ENCODE assay signal across 1 cellular context in the genomic region with DNA sequence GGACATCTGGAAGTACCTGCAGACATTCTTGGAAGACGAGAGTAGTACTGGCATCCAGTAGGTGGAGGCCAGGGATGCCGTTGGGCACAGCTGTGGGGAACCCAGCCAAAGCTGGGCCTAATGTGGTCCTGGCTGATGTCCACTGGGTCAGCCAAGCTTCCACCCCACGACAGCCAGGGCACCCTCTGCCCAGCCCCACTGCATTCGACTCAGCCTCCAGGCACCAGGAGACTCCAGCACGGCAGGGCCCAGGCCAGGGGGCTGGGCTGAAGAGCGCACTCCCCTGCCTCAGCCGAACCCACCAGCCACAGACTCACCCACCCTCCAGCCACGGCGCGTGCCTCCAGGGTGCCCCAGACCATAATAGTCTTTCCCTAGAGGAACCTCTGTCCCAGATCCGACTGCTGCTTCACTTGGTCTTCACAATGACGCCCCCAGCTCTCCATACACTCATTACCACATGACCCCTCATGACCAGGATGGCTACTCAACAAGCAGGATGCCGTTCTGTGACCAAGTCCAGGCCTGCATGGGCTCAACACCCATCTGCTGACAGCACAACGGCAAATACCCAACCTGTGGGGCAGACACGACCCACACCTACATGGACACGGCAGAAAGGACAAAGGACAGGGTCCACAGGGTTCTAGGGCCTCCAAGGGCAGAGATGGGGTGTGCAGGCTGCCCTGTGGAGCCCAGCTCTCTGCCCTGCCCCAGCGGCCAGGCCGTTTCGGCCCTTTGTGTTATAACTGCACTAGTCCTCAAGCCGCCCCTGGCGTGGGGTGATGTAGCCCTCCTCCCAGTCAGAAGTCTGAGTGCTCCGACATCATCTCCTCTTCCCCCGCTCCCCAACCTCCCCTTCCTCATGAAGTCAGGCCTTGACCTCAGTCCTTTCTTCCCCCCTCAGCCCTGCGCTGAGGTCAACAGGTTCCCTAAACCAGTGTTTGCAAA.
TF ChIP-seq lines count a peak whose summit lies in the region.

No MANE protein-coding gene starts in this region.

TF ChIP-seq in H1, 55 proteins besides CTCF, POLR2A, EP300 and RAD21:
- TF ChIP-seq CEBPB (IDR thresholded peaks at IDR 0.05; ENCODE audit: low read depth, low read length) (no peak), SP2 (IDR thresholded peaks at IDR 0.05; ENCODE audit: low read length) (no peak), RFX5 (IDR thresholded peaks at IDR 0.05; ENCODE audit: borderline replicate concordance, low read depth, low read length) (no peak), EGR1 (IDR thresholded peaks at IDR 0.05; ENCODE audit: borderline replicate concordance, low read depth, low read length) (no peak), MAFK (IDR thresholded peaks at IDR 0.05; ENCODE audit: low read depth, low read length) (no peak), SRF (IDR thresholded peaks at IDR 0.05; ENCODE audit: low read depth, low read length) (no peak), BACH1 (IDR thresholded peaks at IDR 0.05; ENCODE audit: low read length) (no peak), FOSL1 (IDR thresholded peaks at IDR 0.05; ENCODE audit: insufficient read depth, low read depth, low read length) (no peak)
- TF ChIP-seq, protein P1, sequence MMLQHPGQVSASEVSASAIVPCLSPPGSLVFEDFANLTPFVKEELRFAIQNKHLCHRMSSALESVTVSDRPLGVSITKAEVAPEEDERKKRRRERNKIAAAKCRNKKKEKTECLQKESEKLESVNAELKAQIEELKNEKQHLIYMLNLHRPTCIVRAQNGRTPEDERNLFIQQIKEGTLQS (IDR thresholded peaks at IDR 0.05; ENCODE audit: insufficient read depth, low read depth, low read length): no peak
